Comparison of ENCODE assay signal across 39 cellular contexts in genomic region chr4:127151941-127152340, GRCh38.
"Had no signal": no experiment of that assay in that cellular context is flagged by ENCODE, and none has a peak within 500 bp of the region (broad histone marks: within the 10 kb centered on the region; RNA-seq: fewer than 3 reads in every experiment).

No MANE protein-coding gene starts in this region.

- H3K27me3 ChIP-seq: ascending aorta, body of pancreas, cardiac muscle cell had no signal

- ATAC-seq: activated CD4-positive, alpha-beta T cell treated with anti-CD3 and anti-CD28 coated beads for 36 hours; activated CD4-positive, CD25-positive, alpha-beta regulatory T cell treated with anti-CD3 and anti-CD28 coated beads, Interleukin-2, amount 50 U/mL, for 24 hours; activated CD8-positive, alpha-beta memory T cell treated with anti-CD3 and anti-CD28 coated beads, Interleukin-2, amount 10 ng/mL, durations not matched to agents 7 days and 5 days; activated CD8-positive, alpha-beta T cell treated with anti-CD3 and anti-CD28 coated beads, Interleukin-2, amount 10 ng/mL, durations not matched to agents 7 days and 5 days; activated naive CD8-positive, alpha-beta T cell treated with anti-CD3 and anti-CD28 coated beads, Interleukin-2, amount 50 U/mL, for 24 hours; body of pancreas; WTC11 had no signal

- H3K9me3 Mint-ChIP-seq: activated CD4-positive, alpha-beta T cell treated with anti-CD3 and anti-CD28 coated beads, Interleukin-2, amount 10 ng/mL, durations not matched to agents 7 days and 5 days; activated naive CD4-positive, alpha-beta T cell treated with anti-CD3 and anti-CD28 coated beads, Interleukin-2, amount 10 ng/mL, durations not matched to agents 7 days and 5 days; T-helper 2 cell treated with Interferon-gamma antibody and Interleukin-4, amounts not matched to agents 5 μg/mL and 100 μg/mL, for 36 hours had no signal

- H3K4me1 Mint-ChIP-seq: activated CD4-positive, alpha-beta memory T cell treated with anti-CD3 and anti-CD28 coated beads, Interleukin-2, amount 10 ng/mL, durations not matched to agents 7 days and 5 days; activated CD4-positive, alpha-beta T cell treated with anti-CD3 and anti-CD28 coated beads for 36 hours; activated CD4-positive, alpha-beta T cell treated with anti-CD3 and anti-CD28 coated beads, Interleukin-2, amount 10 ng/mL, durations not matched to agents 7 days and 5 days; activated CD8-positive, alpha-beta memory T cell treated with anti-CD3 and anti-CD28 coated beads, Interleukin-2, amount 10 ng/mL, durations not matched to agents 7 days and 5 days; activated naive CD4-positive, alpha-beta T cell treated with anti-CD3 and anti-CD28 coated beads, Interleukin-2, amount 10 ng/mL, durations not matched to agents 7 days and 5 days; activated naive CD4-positive, alpha-beta T cell treated with anti-CD3 and anti-CD28 coated beads, Interleukin-2, amount 50 U/mL, for 24 hours; activated naive CD8-positive, alpha-beta T cell treated with anti-CD3 and anti-CD28 coated beads, Interleukin-2, amount 10 ng/mL, durations not matched to agents 7 days and 5 days; activated naive CD8-positive, alpha-beta T cell treated with anti-CD3 and anti-CD28 coated beads, Interleukin-2, amount 50 U/mL, for 24 hours; central memory CD8-positive, alpha-beta T cell; WTC11 had no signal

- H3K36me3 ChIP-seq: ascending aorta, cardiac muscle cell, WERI-Rb-1 had no signal

- DNase-seq: activated CD4-positive, alpha-beta memory T cell treated with anti-CD3 and anti-CD28 coated beads, Interleukin-2, amount 10 ng/mL, durations not matched to agents 7 days and 5 days; activated CD4-positive, alpha-beta T cell treated with anti-CD3 and anti-CD28 coated beads for 1 hour; activated CD4-positive, alpha-beta T cell treated with anti-CD3 and anti-CD28 coated beads for 36 hours; activated CD4-positive, alpha-beta T cell treated with anti-CD3 and anti-CD28 coated beads for 48 hours; activated CD4-positive, alpha-beta T cell treated with anti-CD3 and anti-CD28 coated beads, Interleukin-2, amount 10 ng/mL, durations not matched to agents 7 days and 5 days; activated CD4-positive, alpha-beta T cell treated with anti-CD3 and anti-CD28 coated beads, Interleukin-2, amount 50 U/mL, for 48 hours; activated CD4-positive, CD25-positive, alpha-beta regulatory T cell; activated CD8-positive, alpha-beta memory T cell treated with anti-CD3 and anti-CD28 coated beads for 24 hours; activated CD8-positive, alpha-beta memory T cell treated with anti-CD3 and anti-CD28 coated beads, Interleukin-2, amount 10 ng/mL, durations not matched to agents 7 days and 5 days; activated CD8-positive, alpha-beta memory T cell treated with anti-CD3 and anti-CD28 coated beads, Interleukin-2, amount 50 U/mL, for 48 hours; activated CD8-positive, alpha-beta T cell treated with anti-CD3 and anti-CD28 coated beads, Interleukin-2, amount 10 ng/mL, durations not matched to agents 7 days and 5 days; activated effector memory CD4-positive, alpha-beta T cell treated with Interleukin-2 at 50 U/mL for 16 hours; activated gamma-delta T cell; activated naive CD4-positive, alpha-beta T cell treated with anti-CD3 and anti-CD28 coated beads, Interleukin-2, amount 10 ng/mL, durations not matched to agents 7 days and 5 days; activated naive CD4-positive, alpha-beta T cell treated with Interleukin-2 at 50 U/mL for 16 hours; activated naive CD8-positive, alpha-beta T cell treated with anti-CD3 and anti-CD28 coated beads, Interleukin-2, amount 10 ng/mL, durations not matched to agents 7 days and 5 days; activated naive CD8-positive, alpha-beta T cell treated with anti-CD3 and anti-CD28 coated beads, Interleukin-2, amount 50 U/mL, for 24 hours; activated T-cell treated with anti-CD3 and anti-CD28 coated beads, Interleukin-2, amount 50 U/mL, for 24 hours; activated T-cell treated with anti-CD3 and anti-CD28 coated beads, Interleukin-2, amount 50 U/mL, for 48 hours; amygdala; anterior cingulate cortex; body of pancreas; caudate nucleus; cerebellar nuclear complex; SW 1271; T-helper 1 cell; T-helper 2 cell; T-helper 9 cell; WERI-Rb-1 had no signal

- H3K9me3 ChIP-seq: ascending aorta, body of pancreas had no signal

- H3K27me3 Mint-ChIP-seq: activated CD4-positive, alpha-beta memory T cell treated with anti-CD3 and anti-CD28 coated beads, Interleukin-2, amount 10 ng/mL, durations not matched to agents 7 days and 5 days; activated CD4-positive, alpha-beta T cell treated with anti-CD3 and anti-CD28 coated beads for 36 hours; activated CD4-positive, alpha-beta T cell treated with anti-CD3 and anti-CD28 coated beads, Interleukin-2, amount 10 ng/mL, durations not matched to agents 7 days and 5 days; activated CD8-positive, alpha-beta memory T cell treated with anti-CD3 and anti-CD28 coated beads, Interleukin-2, amount 10 ng/mL, durations not matched to agents 7 days and 5 days; activated naive CD4-positive, alpha-beta T cell treated with anti-CD3 and anti-CD28 coated beads, Interleukin-2, amount 10 ng/mL, durations not matched to agents 7 days and 5 days; activated naive CD4-positive, alpha-beta T cell treated with anti-CD3 and anti-CD28 coated beads, Interleukin-2, amount 50 U/mL, for 24 hours; activated naive CD8-positive, alpha-beta T cell; activated naive CD8-positive, alpha-beta T cell treated with anti-CD3 and anti-CD28 coated beads, Interleukin-2, amount 10 ng/mL, durations not matched to agents 7 days and 5 days; activated naive CD8-positive, alpha-beta T cell treated with anti-CD3 and anti-CD28 coated beads, Interleukin-2, amount 50 U/mL, for 24 hours; activated T-cell treated with anti-CD3 and anti-CD28 coated beads, Interleukin-2, amount 50 U/mL, for 24 hours; central memory CD8-positive, alpha-beta T cell had no signal

- H3K27ac Mint-ChIP-seq: activated CD4-positive, alpha-beta memory T cell treated with anti-CD3 and anti-CD28 coated beads, Interleukin-2, amount 10 ng/mL, durations not matched to agents 7 days and 5 days; activated CD4-positive, alpha-beta T cell treated with anti-CD3 and anti-CD28 coated beads for 36 hours; activated CD4-positive, alpha-beta T cell treated with anti-CD3 and anti-CD28 coated beads, Interleukin-2, amount 10 ng/mL, durations not matched to agents 7 days and 5 days; activated CD8-positive, alpha-beta memory T cell treated with anti-CD3 and anti-CD28 coated beads, Interleukin-2, amount 10 ng/mL, durations not matched to agents 7 days and 5 days; activated CD8-positive, alpha-beta T cell treated with anti-CD3 and anti-CD28 coated beads, Interleukin-2, amount 10 ng/mL, durations not matched to agents 7 days and 5 days; activated naive CD4-positive, alpha-beta T cell treated with anti-CD3 and anti-CD28 coated beads, Interleukin-2, amount 10 ng/mL, durations not matched to agents 7 days and 5 days; activated naive CD4-positive, alpha-beta T cell treated with anti-CD3 and anti-CD28 coated beads, Interleukin-2, amount 50 U/mL, for 24 hours; activated naive CD8-positive, alpha-beta T cell; activated naive CD8-positive, alpha-beta T cell treated with anti-CD3 and anti-CD28 coated beads, Interleukin-2, amount 10 ng/mL, durations not matched to agents 7 days and 5 days; activated naive CD8-positive, alpha-beta T cell treated with anti-CD3 and anti-CD28 coated beads, Interleukin-2, amount 50 U/mL, for 24 hours; activated T-cell treated with anti-CD3 and anti-CD28 coated beads, Interleukin-2, amount 50 U/mL, for 24 hours; activated T-helper 2 cell treated with anti-CD3 and anti-CD28 coated beads, Interferon-gamma antibody, Interleukin-2, Interleukin-4, amounts not matched to agents 10 μg/mL and 5 μg/mL and 100 μg/mL, durations not matched to agents 14 hours and 24 hours and 36 hours; T-helper 1 cell treated with Interleukin-12 subunit alpha and Interleukin-12 subunit beta and Interleukin-4 antibody, amounts not matched to agents 30 μg/mL and 1 μg/mL, for 36 hours; T-helper 2 cell treated with Interferon-gamma antibody and Interleukin-4, amounts not matched to agents 5 μg/mL and 100 μg/mL, for 36 hours; WTC11 had no signal

- H3K4me1 ChIP-seq: ascending aorta, body of pancreas had no signal

- H3K27ac ChIP-seq: ascending aorta, body of pancreas, cardiac muscle cell, WERI-Rb-1 had no signal

- H3K4me3 Mint-ChIP-seq: activated CD4-positive, alpha-beta memory T cell treated with anti-CD3 and anti-CD28 coated beads, Interleukin-2, amount 10 ng/mL, durations not matched to agents 7 days and 5 days; activated CD4-positive, alpha-beta T cell treated with anti-CD3 and anti-CD28 coated beads for 36 hours; activated CD4-positive, alpha-beta T cell treated with anti-CD3 and anti-CD28 coated beads, Interleukin-2, amount 10 ng/mL, durations not matched to agents 7 days and 5 days; activated CD8-positive, alpha-beta memory T cell treated with anti-CD3 and anti-CD28 coated beads, Interleukin-2, amount 10 ng/mL, durations not matched to agents 7 days and 5 days; activated CD8-positive, alpha-beta T cell treated with anti-CD3 and anti-CD28 coated beads, Interleukin-2, amount 10 ng/mL, durations not matched to agents 7 days and 5 days; activated naive CD4-positive, alpha-beta T cell treated with anti-CD3 and anti-CD28 coated beads, Interleukin-2, amount 10 ng/mL, durations not matched to agents 7 days and 5 days; activated naive CD4-positive, alpha-beta T cell treated with anti-CD3 and anti-CD28 coated beads, Interleukin-2, amount 50 U/mL, for 24 hours; activated naive CD8-positive, alpha-beta T cell; activated naive CD8-positive, alpha-beta T cell treated with anti-CD3 and anti-CD28 coated beads, Interleukin-2, amount 10 ng/mL, durations not matched to agents 7 days and 5 days; activated naive CD8-positive, alpha-beta T cell treated with anti-CD3 and anti-CD28 coated beads, Interleukin-2, amount 50 U/mL, for 24 hours; activated T-cell treated with anti-CD3 and anti-CD28 coated beads, Interleukin-2, amount 50 U/mL, for 24 hours; central memory CD8-positive, alpha-beta T cell; T-helper 1 cell treated with Interleukin-12 subunit alpha and Interleukin-12 subunit beta and Interleukin-4 antibody, amounts not matched to agents 30 μg/mL and 1 μg/mL, for 36 hours; T-helper 2 cell treated with Interferon-gamma antibody and Interleukin-4, amounts not matched to agents 5 μg/mL and 100 μg/mL, for 36 hours; WTC11 had no signal

- H3K36me3 Mint-ChIP-seq: activated CD8-positive, alpha-beta memory T cell treated with anti-CD3 and anti-CD28 coated beads, Interleukin-2, amount 10 ng/mL, durations not matched to agents 7 days and 5 days; activated naive CD4-positive, alpha-beta T cell treated with anti-CD3 and anti-CD28 coated beads, Interleukin-2, amount 10 ng/mL, durations not matched to agents 7 days and 5 days; activated naive CD4-positive, alpha-beta T cell treated with anti-CD3 and anti-CD28 coated beads, Interleukin-2, amount 50 U/mL, for 24 hours; activated naive CD8-positive, alpha-beta T cell; activated naive CD8-positive, alpha-beta T cell treated with anti-CD3 and anti-CD28 coated beads, Interleukin-2, amount 10 ng/mL, durations not matched to agents 7 days and 5 days; WTC11 had no signal

- H3K4me3 ChIP-seq: ascending aorta, body of pancreas, cardiac muscle cell had no signal
